ENCODE assay signal across 1 cellular context in genomic region chr20:46640536-46641311, GRCh38.
A peak's percentile ranks its signal among the peaks of the same experiment; 100 is the strongest.
TF ChIP-seq lines count a peak whose summit lies in the region.

No MANE protein-coding gene starts in this region.

TF ChIP-seq in HepG2, 621 proteins besides CTCF, POLR2A, EP300 and RAD21 (continued from another document and continues in another):
- no peak for TF ChIP-seq ZBTB40 (IDR thresholded peaks at IDR 0.05)
- TF ChIP-seq ZBTB40 (CRISPR knock-in tag; IDR thresholded peaks at IDR 0.05), result peak; percentile 76; the same call in 1 of the 2 replicates
- no peak for TF ChIP-seq THYN1 (CRISPR knock-in tag; IDR thresholded peaks at IDR 0.05; ENCODE audit: borderline replicate concordance, low read depth)
- TF ChIP-seq MAX (IDR thresholded peaks at IDR 0.05), result peak; percentile 73
- no peak for TF ChIP-seq HNF1A (IDR thresholded peaks at IDR 0.05; ENCODE audit: low read depth)
- no peak; the same call in 1 of the 2 replicates for TF ChIP-seq HNF1A (CRISPR knock-in tag; IDR thresholded peaks at IDR 0.05; ENCODE audit: borderline replicate concordance)
- TF ChIP-seq KLF12 (CRISPR knock-in tag; IDR thresholded peaks at IDR 0.05; ENCODE audit: borderline replicate concordance), result no peak
- no peak for TF ChIP-seq MTA3 (CRISPR knock-in tag; IDR thresholded peaks at IDR 0.05)
- peak; percentile 81 for TF ChIP-seq ZNF274 (CRISPR knock-in tag; IDR thresholded peaks at IDR 0.05)
- peak; percentile 58; the same call in 1 of the 2 replicates for TF ChIP-seq MLX (CRISPR knock-in tag; IDR thresholded peaks at IDR 0.05)
- no peak for TF ChIP-seq ZNF672 (CRISPR knock-in tag; IDR thresholded peaks at IDR 0.05)
- peak; percentile 78 for TF ChIP-seq ZNF18 (CRISPR knock-in tag; IDR thresholded peaks at IDR 0.05; ENCODE audit: insufficient replicate concordance)
- peak; percentile 57 for TF ChIP-seq ZEB1 (IDR thresholded peaks at IDR 0.05; ENCODE audit: insufficient replicate concordance, low read depth)
- no peak for TF ChIP-seq ZBTB42 (CRISPR knock-in tag; IDR thresholded peaks at IDR 0.05)
- peak; percentile 94 for TF ChIP-seq HMG20A (CRISPR knock-in tag; IDR thresholded peaks at IDR 0.05; ENCODE audit: borderline replicate concordance)
- TF ChIP-seq ATF3 (CRISPR knock-in tag; IDR thresholded peaks at IDR 0.05), result no peak
- no peak for TF ChIP-seq ZNF326 (CRISPR knock-in tag; IDR thresholded peaks at IDR 0.05; ENCODE audit: borderline replicate concordance)
- no peak for TF ChIP-seq MED8 (CRISPR knock-in tag; IDR thresholded peaks at IDR 0.05; ENCODE audit: insufficient replicate concordance)
- TF ChIP-seq CEBPG (CRISPR knock-in tag; IDR thresholded peaks at IDR 0.05), result peak; percentile 89
- TF ChIP-seq DPF2 (CRISPR knock-in tag; IDR thresholded peaks at IDR 0.05; ENCODE audit: borderline replicate concordance, low read depth), result peak; percentile 80; the same call in 1 of the 2 replicates
- TF ChIP-seq MIER2 (CRISPR knock-in tag; IDR thresholded peaks at IDR 0.05), result 0 out of 2 replicates have a peak, but pooled peaks have one; percentile 38
- TF ChIP-seq REST (IDR thresholded peaks at IDR 0.05; ENCODE audit: borderline replicate concordance in 1 of 2, low read depth in 1 of 2, low read length in 2 of 2), result no peak
- TF ChIP-seq ZNF512 (CRISPR knock-in tag; IDR thresholded peaks at IDR 0.05), result no peak
- no peak for TF ChIP-seq ZNF615 (CRISPR knock-in tag; IDR thresholded peaks at IDR 0.05; ENCODE audit: borderline replicate concordance)
- peak; percentile 67; the same call in 1 of the 2 replicates for TF ChIP-seq SRY (CRISPR knock-in tag; IDR thresholded peaks at IDR 0.05)
- peak; percentile 77; the same call in 1 of the 2 replicates for TF ChIP-seq ZSCAN9 (CRISPR knock-in tag; IDR thresholded peaks at IDR 0.05; ENCODE audit: borderline replicate concordance)
- TF ChIP-seq BCLAF1 (IDR thresholded peaks at IDR 0.05), result no peak
- TF ChIP-seq ZFYVE20 (CRISPR knock-in tag; IDR thresholded peaks at IDR 0.05; ENCODE audit: borderline replicate concordance, low read depth), result no peak
- TF ChIP-seq ZNF557 (CRISPR knock-in tag; IDR thresholded peaks at IDR 0.05), result peak; percentile 86
- no peak for TF ChIP-seq ZNF451 (CRISPR knock-in tag; IDR thresholded peaks at IDR 0.05)
